Comparison of ENCODE assay signal across 1 cellular context in genomic region chr4:69896530-69897116, GRCh38.
TF ChIP-seq lines count a peak whose summit lies in the region.

No MANE protein-coding gene starts in this region.

TF ChIP-seq in HepG2, 621 proteins besides CTCF, POLR2A, EP300 and RAD21:
- TF ChIP-seq ZSCAN25 (CRISPR knock-in tag; IDR thresholded peaks at IDR 0.05) (no peak), ZMYM3 (CRISPR knock-in tag; IDR thresholded peaks at IDR 0.05) (no peak), ZNF549 (CRISPR knock-in tag; IDR thresholded peaks at IDR 0.05) (no peak), HNRNPK (IDR thresholded peaks at IDR 0.05; ENCODE audit: low read depth, low read length, poor library complexity, severe bottlenecking) (peak; percentile 51), DPF2 (CRISPR knock-in tag; IDR thresholded peaks at IDR 0.05; ENCODE audit: borderline replicate concordance, low read depth) (no peak), STAG1 (CRISPR knock-in tag; IDR thresholded peaks at IDR 0.05) (peak; percentile 72), SMC3 (IDR thresholded peaks at IDR 0.05; ENCODE audit: low read length) (peak; percentile 45), ZBTB14 (CRISPR knock-in tag; IDR thresholded peaks at IDR 0.05) (no peak)
